8 cellular contexts compared by ENCODE assay signal in genomic region chr14:96797188-96797942, GRCh38. TPM values are rescaled to one million over a fixed set of nuclear protein-coding genes. Genes with fewer than 3 reads are reported as not detected.
A peak's percentile ranks its signal among the peaks of the same experiment; 100 is the strongest.
DNase-seq lines count a peak whose midpoint lies in the region; ATAC-seq and TF ChIP-seq lines count a peak whose summit lies in the region.

Gene VRK1 (plus strand): TSS chr14:96797382. CDS start chr14:96833472, 36,090 bp downstream.

- H3K36me3 ChIP-seq in OCI-LY1 (ENCODE audit: insufficient read depth, low read length) = no peaks in the 10 kb centered on the region

- H3K4me3 ChIP-seq in OCI-LY1 (ENCODE audit: low read depth, low read length, poor library complexity, severe bottlenecking) = peak within 1 kb of the TSS; percentile 81

- TF ChIP-seq CTCF in OCI-LY1 (IDR thresholded peaks at IDR 0.05; ENCODE audit: low read length) (no peak), endothelial cell (IDR thresholded peaks at IDR 0.05; ENCODE audit: unreplicated experiment) (no peak), mesothelial cell of epicardium (IDR thresholded peaks at IDR 0.05; ENCODE audit: unreplicated experiment) (no peak)

- H3K36me3 Mint-ChIP-seq in endothelial cell (ENCODE audit: low read depth, unreplicated experiment) (no peaks in the 10 kb centered on the region), mesothelial cell of epicardium (no peaks in the 10 kb centered on the region)

- peak; percentile 96 for ATAC-seq in GM21526 (IDR thresholded peaks at IDR 0.05; ENCODE audit: low FRiP score, unreplicated experiment)

- peaks cover 46% of the 10 kb centered on the region for H3K79me2 ChIP-seq in OCI-LY1 (ENCODE audit: insufficient read depth, low read length)

- no peaks in the 10 kb centered on the region for H3K27me3 ChIP-seq in OCI-LY1 (ENCODE audit: insufficient read depth, low read length)

- peak within 1 kb of the TSS; percentile 76 for H3K4me2 ChIP-seq in OCI-LY1 (ENCODE audit: low read length)

- H3K9me2 ChIP-seq in OCI-LY1 (ENCODE audit: low read depth, low read length) = no peaks in the 10 kb centered on the region

- H3K27ac ChIP-seq in OCI-LY1 (ENCODE audit: low read depth, low read length, poor library complexity, severe bottlenecking) = peak within 1 kb of the TSS; percentile 73

- peaks cover 3% of the 10 kb centered on the region for H3K27me3 Mint-ChIP-seq in endothelial cell (ENCODE audit: unreplicated experiment)
- peaks cover 21% of the 10 kb centered on the region for H3K27me3 Mint-ChIP-seq in mesothelial cell of epicardium (ENCODE audit: low read depth)

- H3K27ac Mint-ChIP-seq in endothelial cell (ENCODE audit: unreplicated experiment) (peak within 1 kb of the TSS; percentile 90), mesothelial cell of epicardium (peak within 1 kb of the TSS; percentile 66)

- no peak within 1 kb of the TSS for H2AFZ ChIP-seq in OCI-LY1 (ENCODE audit: low read length)

- peaks cover 32% of the 10 kb centered on the region for H3K4me1 ChIP-seq in OCI-LY1 (ENCODE audit: insufficient read depth, low read length, severe bottlenecking)

- peaks cover 24% of the 10 kb centered on the region for H3K4me1 Mint-ChIP-seq in endothelial cell (ENCODE audit: unreplicated experiment)
- H3K4me1 Mint-ChIP-seq in mesothelial cell of epicardium = peaks cover 11% of the 10 kb centered on the region

- H3K9ac ChIP-seq in OCI-LY1 (ENCODE audit: low read length) = peak within 1 kb of the TSS; percentile 79

- no peaks in the 10 kb centered on the region for H3K9me3 Mint-ChIP-seq in endothelial cell (ENCODE audit: unreplicated experiment)
- no peaks in the 10 kb centered on the region for H3K9me3 Mint-ChIP-seq in mesothelial cell of epicardium

- H3K4me3 Mint-ChIP-seq in endothelial cell (ENCODE audit: unreplicated experiment) (peak within 1 kb of the TSS; percentile 96), mesothelial cell of epicardium (peak within 1 kb of the TSS; percentile 83)

- H4K20me1 ChIP-seq in OCI-LY1 (ENCODE audit: insufficient read depth, low read length) = no peaks in the 10 kb centered on the region

- DNase-seq in DMS 273 (lab: John Stamatoyannopoulos, UW; ENCODE audit: unreplicated experiment) (peak; percentile 99), HuH-7 (ENCODE audit: low spot score) (peak; percentile 81), endothelial cell (ENCODE audit: low spot score) (peak; percentile 97), mesothelial cell of epicardium (ENCODE audit: low spot score in 2 of 2, unreplicated experiment in 2 of 2) (peak; percentile 93 to 97)
- peak; percentile 85 for DNase-seq in activated CD8-positive, alpha-beta memory T cell treated with anti-CD3 and anti-CD28 coated beads, Interleukin-2, amount 50 U/mL, for 24 hours (ENCODE audit: extremely low read depth)
- DNase-seq in stimulated activated CD8-positive, alpha-beta memory T cell treated with anti-CD3 and anti-CD28 coated beads, Interleukin-15, amount 100 ng/mL, for 4 hours (ENCODE audit: low read depth in 2 of 2) = peak; percentile 91 to 92

- H3K9me3 ChIP-seq in OCI-LY1 (ENCODE audit: low read length) = no peaks in the 10 kb centered on the region

- H3F3A ChIP-seq in OCI-LY1 (ENCODE audit: insufficient read depth, low read length) = no peaks in the 10 kb centered on the region

RNA-seq across cellular contexts. Expression of gene VRK1, which starts in this region (rescaled TPM):
- total RNA-seq in endothelial cell (ENCODE audit: unreplicated experiment) (32.0 TPM), mesothelial cell of epicardium (20.0 to 20.8 TPM (median 20.2 TPM) in 3 replicates)

Comparison
In these comparisons a context has a peak if more than half of its experiments do, and no peak if none do; other contexts are left out.
1. Peak in every context shown above with its lines: DNase-seq, ATAC-seq, H3K4me3 ChIP-seq and H3K27ac ChIP-seq.